In the genomic region with DNA sequence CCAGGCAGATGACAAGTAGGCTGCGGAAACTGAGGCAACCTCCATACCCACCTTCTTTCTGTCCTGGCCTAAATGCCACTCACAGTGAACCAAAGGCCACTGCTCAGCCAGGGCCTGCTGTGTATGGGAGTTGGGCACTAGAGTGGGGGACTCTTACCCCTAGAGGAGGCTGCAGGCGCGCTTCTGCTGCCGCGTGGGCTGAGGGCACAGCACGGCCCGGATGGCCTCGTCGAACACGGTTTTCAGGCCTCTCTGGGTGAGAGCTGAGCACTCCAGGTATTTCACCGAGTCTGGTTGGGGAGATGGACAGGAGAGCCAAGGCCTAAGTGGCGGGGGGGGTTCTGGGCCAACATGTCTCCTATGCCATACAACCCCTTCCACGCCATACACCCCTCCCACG, we compare ENCODE assay signal across 20 cellular contexts. TPM values are rescaled to one million over a fixed set of nuclear protein-coding genes. Genes with fewer than 3 reads are reported as not detected.
DNase-seq lines count a peak whose midpoint lies in the region; ATAC-seq and TF ChIP-seq lines count a peak whose summit lies in the region.
"Had no signal": no experiment of that assay in that cellular context is flagged by ENCODE, and none has a peak within 500 bp of the region (broad histone marks: within the 10 kb centered on the region; RNA-seq: fewer than 3 reads in every experiment).

No MANE protein-coding gene starts in this region.

- no peaks in the 10 kb centered on the region; the same call in 1 of the 2 replicates for H3K79me2 ChIP-seq in OCI-LY7 (ENCODE audit: insufficient read depth, low read depth, low read length)

- no peak overlapping the region for H3K4me3 ChIP-seq in OCI-LY7 (ENCODE audit: low read depth, low read length, poor library complexity, severe bottlenecking)
- H3K4me3 ChIP-seq: body of pancreas, K562, testis had no signal

- CTCF ChIA-PET in activated naive CD4-positive, alpha-beta T cell treated with anti-CD3 and anti-CD28 coated beads, Interleukin-2, amount 10 ng/mL, durations not matched to agents 7 days and 5 days (lab: Charles Lee) = interaction anchor here (2.4 to 2.5 kb wide), 2 partner anchors 12 to 33 kb away, joined by 12 to 20 read pairs; no protein-coding TSS in a partner anchor
- CTCF ChIA-PET in OCI-LY7 (lab: Charles Lee; ENCODE audit: unreplicated experiment) = no interaction called here

- no peak overlapping the region for H2AFZ ChIP-seq in OCI-LY7 (ENCODE audit: low read length)

- no peak overlapping the region for H3K4me3 Mint-ChIP-seq in activated naive CD4-positive, alpha-beta T cell treated with anti-CD3 and anti-CD28 coated beads, Interleukin-2, amount 10 ng/mL, durations not matched to agents 7 days and 5 days
- H3K4me3 Mint-ChIP-seq in activated naive CD8-positive, alpha-beta T cell treated with anti-CD3 and anti-CD28 coated beads, Interleukin-2, amount 10 ng/mL, durations not matched to agents 7 days and 5 days = peak overlapping the region; percentile 50
- no peak overlapping the region for H3K4me3 Mint-ChIP-seq in stimulated activated naive B cell treated with anti-CD40 and anti-IgM and Interleukin-4, amounts not matched to agents 10 μg/mL and 1 μg/mL and 100 μg/mL, for 72 hours
- H3K4me3 Mint-ChIP-seq: endodermal cell had no signal

- DNase-seq in activated naive CD4-positive, alpha-beta T cell treated with anti-CD3 and anti-CD28 coated beads, Interleukin-2, amount 10 ng/mL, durations not matched to agents 7 days and 5 days = no peak
- DNase-seq in activated naive CD4-positive, alpha-beta T cell treated with anti-CD3 and anti-CD28 coated beads, Interleukin-2, amount 50 U/mL, for 16 hours = no peak
- no peak for DNase-seq in OCI-LY7 (ENCODE audit: low spot score)
- no peak for DNase-seq in activated naive CD8-positive, alpha-beta T cell treated with anti-CD3 and anti-CD28 coated beads, Interleukin-2, amount 10 ng/mL, durations not matched to agents 7 days and 5 days
- no peak for DNase-seq in stimulated activated naive B cell treated with anti-CD40 and anti-IgM and Interleukin-4, amounts not matched to agents 10 μg/mL and 1 μg/mL and 100 μg/mL, for 72 hours
- DNase-seq in COR-L47 (lab: John Stamatoyannopoulos, UW) = no peak
- no peak for DNase-seq in MV-4-11 (lab: John Stamatoyannopoulos, UW)
- DNase-seq in LoVo (ENCODE audit: low spot score) = no peak
- DNase-seq: activated gamma-delta T cell; body of pancreas; Caco-2; endodermal cell; midbrain; NCI-H2029; stimulated activated CD8-positive, alpha-beta memory T cell treated with anti-CD3 and anti-CD28 coated beads, Interleukin-4, amount 100 ng/mL, for 48 hours; testis had no signal

- H3K4me2 ChIP-seq in OCI-LY7 (ENCODE audit: low read length) = no peak overlapping the region

- BruUV-seq in OCI-LY7 (replicated peaks; lab: Mats Ljungman, UMichigan) = no TSS peak

- H3K9me2 ChIP-seq in OCI-LY7 (ENCODE audit: insufficient read depth, low read length) = no peaks in the 10 kb centered on the region

- POLR2A ChIA-PET in OCI-LY7 (lab: Charles Lee) = no interaction called here
- POLR2A ChIA-PET in activated naive CD8-positive, alpha-beta T cell treated with anti-CD3 and anti-CD28 coated beads, Interleukin-2, amount 10 ng/mL, durations not matched to agents 7 days and 5 days (lab: Charles Lee) = interaction anchor here (1.7 to 12.1 kb wide), 3 partner anchors 14 to 34 kb away, joined by 4 to 327 read pairs (median 8); a partner anchor contains a TSS

- no peak for ATAC-seq in activated naive CD8-positive, alpha-beta T cell treated with anti-CD3 and anti-CD28 coated beads, Interleukin-2, amount 10 ng/mL, durations not matched to agents 7 days and 5 days (ENCODE audit: low read depth)
- ATAC-seq in stimulated activated naive B cell treated with anti-CD40 and anti-IgM and Interleukin-4, amounts not matched to agents 10 μg/mL and 1 μg/mL and 100 μg/mL, for 72 hours (replicated peaks) = no peak
- ATAC-seq: body of pancreas, K562 had no signal

- peaks cover 2% of the 10 kb centered on the region for H3K9me3 Mint-ChIP-seq in activated naive CD4-positive, alpha-beta T cell treated with anti-CD3 and anti-CD28 coated beads, Interleukin-2, amount 10 ng/mL, durations not matched to agents 7 days and 5 days
- H3K9me3 Mint-ChIP-seq in activated naive CD8-positive, alpha-beta T cell treated with anti-CD3 and anti-CD28 coated beads, Interleukin-2, amount 10 ng/mL, durations not matched to agents 7 days and 5 days = peaks cover 1% of the 10 kb centered on the region
- peaks cover 4% of the 10 kb centered on the region in 2 donors for H3K9me3 Mint-ChIP-seq in stimulated activated naive B cell treated with anti-CD40 and anti-IgM and Interleukin-4, amounts not matched to agents 10 μg/mL and 1 μg/mL and 100 μg/mL, for 72 hours

- peak overlapping the region; percentile 96 for H3K27ac Mint-ChIP-seq in activated naive CD4-positive, alpha-beta T cell treated with anti-CD3 and anti-CD28 coated beads, Interleukin-2, amount 10 ng/mL, durations not matched to agents 7 days and 5 days
- H3K27ac Mint-ChIP-seq in activated naive CD8-positive, alpha-beta T cell treated with anti-CD3 and anti-CD28 coated beads, Interleukin-2, amount 10 ng/mL, durations not matched to agents 7 days and 5 days = peak overlapping the region; percentile 93
- peak overlapping the region; percentile 97 for H3K27ac Mint-ChIP-seq in stimulated activated naive B cell treated with anti-CD40 and anti-IgM and Interleukin-4, amounts not matched to agents 10 μg/mL and 1 μg/mL and 100 μg/mL, for 72 hours
- H3K27ac Mint-ChIP-seq: endodermal cell had no signal

- no peaks in the 10 kb centered on the region for H4K20me1 ChIP-seq in OCI-LY7 (ENCODE audit: insufficient read depth, low read length)

- peaks cover 92% of the 10 kb centered on the region for H3K4me1 Mint-ChIP-seq in activated naive CD4-positive, alpha-beta T cell treated with anti-CD3 and anti-CD28 coated beads, Interleukin-2, amount 10 ng/mL, durations not matched to agents 7 days and 5 days
- peaks cover 85% of the 10 kb centered on the region for H3K4me1 Mint-ChIP-seq in activated naive CD8-positive, alpha-beta T cell treated with anti-CD3 and anti-CD28 coated beads, Interleukin-2, amount 10 ng/mL, durations not matched to agents 7 days and 5 days
- peaks cover 76 to 92% of the 10 kb centered on the region in 2 donors for H3K4me1 Mint-ChIP-seq in stimulated activated naive B cell treated with anti-CD40 and anti-IgM and Interleukin-4, amounts not matched to agents 10 μg/mL and 1 μg/mL and 100 μg/mL, for 72 hours
- H3K4me1 Mint-ChIP-seq: endodermal cell had no signal

- intact Hi-C loops in OCI-LY7 (cut with micrococcal nuclease; ENCODE audit: unreplicated experiment) = no loop called here

- no peak for TF ChIP-seq CTCF in OCI-LY7 (conservative IDR thresholded peaks at IDR 0.05; ENCODE audit: low read length)

- H3K4me1 ChIP-seq in OCI-LY7 (ENCODE audit: insufficient read depth, low read length, poor library complexity, severe bottlenecking) = peaks cover 69% of the 10 kb centered on the region
- H3K4me1 ChIP-seq: Caco-2 had no signal

- peaks cover 89% of the 10 kb centered on the region for H3K36me3 ChIP-seq in OCI-LY7 (ENCODE audit: insufficient read depth, low read length)

- peak overlapping the region; percentile 39 for H3K27ac ChIP-seq in OCI-LY7 (ENCODE audit: low read depth, low read length, poor library complexity, severe bottlenecking)
- H3K27ac ChIP-seq: body of pancreas, testis had no signal

- H3K9me3 ChIP-seq in OCI-LY7 (ENCODE audit: low read length) = 0 out of 2 replicates have a peak, but pooled peaks cover 1% of the 10 kb centered on the region
- H3K9me3 ChIP-seq: body of pancreas, Caco-2, testis had no signal

- no peaks in the 10 kb centered on the region for H3K27me3 Mint-ChIP-seq in activated naive CD4-positive, alpha-beta T cell treated with anti-CD3 and anti-CD28 coated beads, Interleukin-2, amount 10 ng/mL, durations not matched to agents 7 days and 5 days
- H3K27me3 Mint-ChIP-seq in activated naive CD8-positive, alpha-beta T cell treated with anti-CD3 and anti-CD28 coated beads, Interleukin-2, amount 10 ng/mL, durations not matched to agents 7 days and 5 days = no peaks in the 10 kb centered on the region
- H3K27me3 Mint-ChIP-seq in stimulated activated naive B cell treated with anti-CD40 and anti-IgM and Interleukin-4, amounts not matched to agents 10 μg/mL and 1 μg/mL and 100 μg/mL, for 72 hours = no peaks in the 10 kb centered on the region

- peaks cover 86% of the 10 kb centered on the region for H3K36me3 Mint-ChIP-seq in activated naive CD4-positive, alpha-beta T cell treated with anti-CD3 and anti-CD28 coated beads, Interleukin-2, amount 10 ng/mL, durations not matched to agents 7 days and 5 days
- peaks cover 70% of the 10 kb centered on the region for H3K36me3 Mint-ChIP-seq in activated naive CD8-positive, alpha-beta T cell treated with anti-CD3 and anti-CD28 coated beads, Interleukin-2, amount 10 ng/mL, durations not matched to agents 7 days and 5 days
- peaks cover 74 to 88% of the 10 kb centered on the region in 2 donors for H3K36me3 Mint-ChIP-seq in stimulated activated naive B cell treated with anti-CD40 and anti-IgM and Interleukin-4, amounts not matched to agents 10 μg/mL and 1 μg/mL and 100 μg/mL, for 72 hours

RNA-seq across cellular contexts. Expression of a gene that starts 14.2 kb away (rescaled TPM):
- 0.05 and 0.25 TPM in 2 replicates for total RNA-seq in OCI-LY7 (2014; rRNA removed; shearing (Covaris generic))
- total RNA-seq in OCI-LY7 (2022) = 0.30 TPM in 2 replicates
- total RNA-seq in activated naive CD8-positive, alpha-beta T cell treated with anti-CD3 and anti-CD28 coated beads, Interleukin-2, amount 10 ng/mL, durations not matched to agents 7 days and 5 days = 10 to 100 TPM; 10.1 to 11.3 TPM
- total RNA-seq: Caco-2, fibroblast of lung, K562, RPMI7951 had no signal

RNA-seq across cellular contexts. Expression of a gene that starts 17.6 kb away (rescaled TPM):
- 91.5 and 142 TPM in 2 replicates for total RNA-seq in OCI-LY7 (2014; rRNA removed; shearing (Covaris generic))
- total RNA-seq in OCI-LY7 (2022) = 321 and 331 TPM in 2 replicates
- 1,000 to 10,000 TPM in 1 of 2 experiments, 100 to 1,000 TPM in 1; 963 to 1,011 TPM for total RNA-seq in activated naive CD8-positive, alpha-beta T cell treated with anti-CD3 and anti-CD28 coated beads, Interleukin-2, amount 10 ng/mL, durations not matched to agents 7 days and 5 days

RNA-seq across cellular contexts. Expression of a gene that starts 38.5 kb away (rescaled TPM):
- total RNA-seq in OCI-LY7 (2014; rRNA removed; shearing (Covaris generic)) = 6.8 and 7.3 TPM in 2 replicates
- total RNA-seq in OCI-LY7 (2022) = 18.7 and 19.6 TPM in 2 replicates
- 10 to 100 TPM; 15.2 to 15.7 TPM for total RNA-seq in activated naive CD8-positive, alpha-beta T cell treated with anti-CD3 and anti-CD28 coated beads, Interleukin-2, amount 10 ng/mL, durations not matched to agents 7 days and 5 days

RNA-seq across cellular contexts. Expression of a gene that starts 55.8 kb away (rescaled TPM):
- total RNA-seq in OCI-LY7 (2014; rRNA removed; shearing (Covaris generic)) = 20.6 and 35.0 TPM in 2 replicates
- 24.8 and 28.1 TPM in 2 replicates for total RNA-seq in OCI-LY7 (2022)
- total RNA-seq in activated naive CD8-positive, alpha-beta T cell treated with anti-CD3 and anti-CD28 coated beads, Interleukin-2, amount 10 ng/mL, durations not matched to agents 7 days and 5 days = 100 to 1,000 TPM; 149 to 157 TPM
- total RNA-seq: Caco-2, endodermal cell, renal cortical epithelial cell had no signal

Comparison
In these comparisons a context has a peak if more than half of its experiments do, and no peak if none do; other contexts are left out.
1. RNA of a gene that starts 14.2 kb away (total RNA-seq): 10.1 to 11.3 TPM in activated naive CD8-positive, alpha-beta T cell treated with anti-CD3 and anti-CD28 coated beads, Interleukin-2, amount 10 ng/mL, durations not matched to agents 7 days and 5 days; 0.05 to 0.30 TPM in OCI-LY7; every median in the first group is over 4 times any median in the second.
2. Peak in every context shown above with its lines, with median percentiles within 50 percentile points of each other: H3K27ac Mint-ChIP-seq.